8 cellular contexts compared by ENCODE assay signal in genomic region chr5:18281947-18282557, GRCh38.
A peak's percentile ranks its signal among the peaks of the same experiment; 100 is the strongest.
DNase-seq lines count a peak whose midpoint lies in the region; ATAC-seq, FAIRE-seq and TF ChIP-seq lines count a peak whose summit lies in the region.

No MANE protein-coding gene starts in this region.

- BruUV-seq in GM12878 (replicated peaks; lab: Mats Ljungman, UMichigan): no TSS peak

- H3K27me3 ChIP-seq in GM23338 (ENCODE audit: insufficient read depth) (no peaks in the 10 kb centered on the region), GM12878 (replicated peaks in 1 of 2; ENCODE audit: control insufficient read depth in 2 of 2, insufficient read depth in 2 of 2, low read length in 1 of 2) (no peaks in the 10 kb centered on the region)
- H3K27me3 ChIP-seq in CD4-positive, alpha-beta memory T cell (ENCODE audit: insufficient read depth, low read length): no peaks in the 10 kb centered on the region

- no peaks in the 10 kb centered on the region for H3K4me1 Mint-ChIP-seq in GM23338
- no peaks in the 10 kb centered on the region for H3K4me1 Mint-ChIP-seq in CD4-positive, alpha-beta memory T cell

- RAD21 ChIA-PET in GM12878 (lab: Charles Lee; ENCODE audit: unreplicated experiment): interaction anchor here (2.0 kb wide), 1 partner anchor 1066 kb away, joined by 40 read pairs; the partner anchor contains the start of gene BASP1

- TF ChIP-seq RAD21 in GM12878 (IDR thresholded peaks at IDR 0.05; ENCODE audit: insufficient read depth, low read depth, low read length): peak; percentile 66

- TF ChIP-seq CTCF in GM23338 (conservative IDR thresholded peaks at IDR 0.05; ENCODE audit: low read depth in 2 of 2) (peak; percentile 44 to 52), GM12878 (IDR thresholded peaks at IDR 0.05 in 2 of 3, conservative IDR thresholded peaks at IDR 0.05 in 1 of 3; ENCODE audit: control insufficient read depth in 2 of 3, extremely low read depth in 1 of 3, insufficient read depth in 1 of 3, low read depth in 3 of 3, low read length in 3 of 3) (peak; percentile 10 to 47 (median 34); a peak in 4 of 6 replicates)

- ATAC-seq in GM23338 (no peak), GM12878 (peak; percentile 33; the same call in 1 of the 3 replicates), HG03571 (IDR thresholded peaks at IDR 0.05; ENCODE audit: unreplicated experiment) (no peak), GM18519 (IDR thresholded peaks at IDR 0.05; ENCODE audit: low FRiP score, unreplicated experiment) (no peak)

- SMC1A ChIA-PET in GM12878 (lab: Charles Lee; ENCODE audit: uncharacterized antibody, unreplicated experiment): interaction anchor here (0.6 to 2.7 kb wide), 4 partner anchors 10 to 1085 kb away, joined by 3 to 27 read pairs (median 3); partner anchors contain the start of gene BASP1

- H4K20me1 ChIP-seq in GM23338 (replicated peaks; ENCODE audit: insufficient read depth) (no peaks in the 10 kb centered on the region), GM12878 (ENCODE audit: control insufficient read depth, insufficient read depth) (no peaks in the 10 kb centered on the region)

- H3K4me1 ChIP-seq in GM23338 (ENCODE audit: insufficient read depth): no peaks in the 10 kb centered on the region
- no peaks in the 10 kb centered on the region for H3K4me1 ChIP-seq in GM12878 (ENCODE audit: control insufficient read depth, insufficient read depth, low read length)
- H3K4me1 ChIP-seq in CD4-positive, alpha-beta memory T cell (ENCODE audit: insufficient read depth, low read length): no peaks in the 10 kb centered on the region

- CTCF ChIA-PET in GM12878 (lab: Yijun Ruan, JAX): interaction anchor here (1.2 to 2.9 kb wide), 3 partner anchors 9 to 1067 kb away, joined by 4 to 38 read pairs (median 6); no protein-coding TSS in a partner anchor
- CTCF ChIA-PET in CD4-positive, alpha-beta memory T cell (lab: Charles Lee; ENCODE audit: partially characterized antibody): no interaction called here

- no peak overlapping the region for H2AFZ ChIP-seq in GM23338
- no peak overlapping the region for H2AFZ ChIP-seq in GM12878 (ENCODE audit: control insufficient read depth, low read depth, low read length)

- H3K9ac ChIP-seq in GM12878 (ENCODE audit: control insufficient read depth, insufficient read depth, low read length): no peak overlapping the region

- TF ChIP-seq POLR2A in GM12878 (IDR thresholded peaks at IDR 0.05; ENCODE audit: low read depth, low read length): no peak

- no peak overlapping the region for H3K27ac Mint-ChIP-seq in GM23338
- H3K27ac Mint-ChIP-seq in CD4-positive, alpha-beta memory T cell: no peak overlapping the region

- no peak overlapping the region for H3K4me3 ChIP-seq in GM23338
- H3K4me3 ChIP-seq in GM12878: no peak overlapping the region
- no peak overlapping the region for H3K4me3 ChIP-seq in CD4-positive, alpha-beta memory T cell (ENCODE audit: low read length in 2 of 2)

- peaks cover 4% of the 10 kb centered on the region for H3K9me3 Mint-ChIP-seq in GM23338
- peaks cover 0 to 11% (median 0%) of the 10 kb centered on the region in 8 donors for H3K9me3 Mint-ChIP-seq in CD4-positive, alpha-beta memory T cell

- H3K4me3 Mint-ChIP-seq in GM23338: no peak overlapping the region
- no peak overlapping the region for H3K4me3 Mint-ChIP-seq in CD4-positive, alpha-beta memory T cell

- intact Hi-C loops in GM12878 (cut with micrococcal nuclease; ENCODE audit: unreplicated experiment): no loop called here
- intact Hi-C loops in CD4-positive, alpha-beta memory T cell (cut with micrococcal nuclease): no loop called here

- 0 out of 2 replicates have a peak, but pooled peaks cover 3% of the 10 kb centered on the region for H3K9me2 ChIP-seq in GM23338 (ENCODE audit: insufficient read depth)

- POLR2A ChIA-PET in GM12878 (lab: Charles Lee): no interaction called here
- POLR2A ChIA-PET in CD4-positive, alpha-beta memory T cell (lab: Charles Lee; ENCODE audit: partially characterized antibody): no interaction called here

- no peaks in the 10 kb centered on the region for H3K27me3 Mint-ChIP-seq in GM23338 (ENCODE audit: insufficient read depth, low read depth, poor library complexity)
- H3K27me3 Mint-ChIP-seq in CD4-positive, alpha-beta memory T cell: no peaks in the 10 kb centered on the region

- no peak for FAIRE-seq in GM12878 (lab: Jason Lieb, UNC)

- H3F3A ChIP-seq in GM23338 (replicated peaks; ENCODE audit: low read depth): no peaks in the 10 kb centered on the region

- H3K36me3 Mint-ChIP-seq in GM23338 (ENCODE audit: low read depth): peaks cover 4% of the 10 kb centered on the region; the same call in 1 of the 3 replicates
- no peaks in the 10 kb centered on the region for H3K36me3 Mint-ChIP-seq in CD4-positive, alpha-beta memory T cell

- DNase-seq in GM23338 (ENCODE audit: low spot score) (peak; percentile 32), NCI-H2196 (lab: John Stamatoyannopoulos, UW; ENCODE audit: unreplicated experiment) (peak; percentile 11), GM12878 (ENCODE audit: low read depth, low spot score) (no peak), medulla oblongata (ENCODE audit: extremely low spot score) (peak; percentile 47)
- no peak for DNase-seq in CD4-positive, alpha-beta memory T cell
- no peak for DNase-seq in activated CD4-positive, CD25-positive, alpha-beta regulatory T cell treated with anti-CD3 and anti-CD28 coated beads, Interleukin-2, amount 50 U/mL, for 72 hours

- no peak for TF ChIP-seq EP300 in GM12878 (IDR thresholded peaks at IDR 0.05; ENCODE audit: borderline replicate concordance in 1 of 2, control insufficient read depth in 1 of 2, low read depth in 2 of 2, low read length in 2 of 2)

- H3K27ac ChIP-seq in GM23338 (ENCODE audit: low read depth) (no peak overlapping the region), GM12878 (ENCODE audit: control insufficient read depth, insufficient read depth) (no peak overlapping the region)
- no peak overlapping the region for H3K27ac ChIP-seq in CD4-positive, alpha-beta memory T cell (ENCODE audit: low read depth, low read length)

- in situ Hi-C loops in GM12878 (cut with MboI): no loop called here

- H3K79me2 ChIP-seq in GM23338 (replicated peaks; ENCODE audit: insufficient read depth) (no peaks in the 10 kb centered on the region), GM12878 (ENCODE audit: control insufficient read depth, insufficient read depth, low read length) (no peaks in the 10 kb centered on the region)

- H3K4me2 ChIP-seq in GM23338 (no peak overlapping the region), GM12878 (ENCODE audit: control insufficient read depth, insufficient read depth) (no peak overlapping the region)

- no peaks in the 10 kb centered on the region for H3K9me3 ChIP-seq in GM12878 (replicated peaks; ENCODE audit: control insufficient read depth, insufficient read depth, low read length)
- no peaks in the 10 kb centered on the region for H3K9me3 ChIP-seq in CD4-positive, alpha-beta memory T cell (ENCODE audit: control insufficient read depth in 1 of 2, low read length in 2 of 2)

- WGBS in GM12878 (ENCODE audit: insufficient coverage, insufficient replicate concordance, low lambda C conversion rate, missing lambda C conversion rate): 17% methylated on average over 3 of the region's 3 CpGs

- no peaks in the 10 kb centered on the region for H3K36me3 ChIP-seq in GM23338 (ENCODE audit: insufficient read depth)
- no peaks in the 10 kb centered on the region for H3K36me3 ChIP-seq in GM12878 (ENCODE audit: control insufficient read depth in 2 of 2, insufficient read depth in 2 of 2, low read length in 1 of 2)
- no peaks in the 10 kb centered on the region for H3K36me3 ChIP-seq in CD4-positive, alpha-beta memory T cell (ENCODE audit: insufficient read depth, low read length)

TF ChIP-seq in GM23338, 12 proteins besides CTCF, POLR2A, EP300 and RAD21 (continues in another document):
- no peak for TF ChIP-seq POLR2AphosphoS5 (IDR thresholded peaks at IDR 0.05; ENCODE audit: low read depth)
- no peak for TF ChIP-seq JUNB (IDR thresholded peaks at IDR 0.05; ENCODE audit: unreplicated experiment)
- TF ChIP-seq NANOG (IDR thresholded peaks at IDR 0.05; ENCODE audit: borderline replicate concordance): no peak
- no peak for TF ChIP-seq ZNF114 (CRISPR knock-in tag; IDR thresholded peaks at IDR 0.05)
- no peak for TF ChIP-seq EZH2 (IDR thresholded peaks at IDR 0.05; ENCODE audit: low read depth, unreplicated experiment)

TF ChIP-seq in GM12878, 131 proteins besides CTCF, POLR2A, EP300 and RAD21:
- TF ChIP-seq SMC3 (IDR thresholded peaks at IDR 0.05; ENCODE audit: borderline replicate concordance, low read length) (peak; percentile 52; the same call in 1 of the 2 replicates), SRF (IDR thresholded peaks at IDR 0.05; ENCODE audit: low read depth in 2 of 2, low read length in 2 of 2) (no peak), MXI1 (IDR thresholded peaks at IDR 0.05; ENCODE audit: low read depth, low read length) (no peak), SMAD1 (IDR thresholded peaks at IDR 0.05; ENCODE audit: low read depth, partially characterized antibody) (no peak)

Comparison
In these comparisons a context has a peak if more than half of its experiments do, and no peak if none do; other contexts are left out.
1. DNase-seq: peak in GM23338 (single experiment), NCI-H2196 (single experiment) and medulla oblongata (single experiment); none in GM12878 (single experiment), CD4-positive, alpha-beta memory T cell (0 of 5) and activated CD4-positive, CD25-positive, alpha-beta regulatory T cell treated with anti-CD3 and anti-CD28 coated beads, Interleukin-2, amount 50 U/mL, for 72 hours (single experiment).